ENCODE assay signal across 22 cellular contexts in the genomic region with DNA sequence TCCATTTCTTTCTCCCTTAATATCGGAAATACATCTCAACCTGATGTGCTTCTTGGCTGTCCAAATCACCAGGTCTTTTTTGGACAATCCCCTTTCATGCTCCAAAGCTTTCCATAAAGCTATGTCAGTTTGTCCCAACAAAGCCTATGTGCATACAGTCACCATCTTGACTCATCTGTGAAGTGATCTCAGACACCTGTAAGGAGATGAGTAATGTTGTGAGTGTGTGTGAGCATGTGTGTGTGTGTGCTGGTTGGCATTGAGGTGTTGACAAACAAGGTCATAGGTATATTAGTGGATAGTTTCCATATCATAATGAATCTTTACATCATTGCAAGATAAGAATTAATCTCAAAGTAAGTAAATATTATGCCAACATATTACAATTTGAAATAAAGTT.
DNase-seq lines count a peak whose midpoint lies in the region; ATAC-seq, FAIRE-seq and TF ChIP-seq lines count a peak whose summit lies in the region.
"Had no signal": no experiment of that assay in that cellular context is flagged by ENCODE, and none has a peak within 500 bp of the region (broad histone marks: within the 10 kb centered on the region; RNA-seq: fewer than 3 reads in every experiment).

No MANE protein-coding gene starts in this region.

- FAIRE-seq in urothelium cell line (lab: Jason Lieb, UNC): no peak
- FAIRE-seq: A204.1, GM12878, GM19239, H1 had no signal

- no peak overlapping the region for H3K27ac ChIP-seq in foreskin keratinocyte
- H3K27ac ChIP-seq: 22Rv1, GM23248 had no signal

- DNase-seq in DMS53 (lab: John Stamatoyannopoulos, UW): peak; percentile 3
- no peak for DNase-seq in DMS53 treated with DMSO at 0.1 percent for 48 hours (lab: John Stamatoyannopoulos, UW; ENCODE audit: unreplicated experiment)
- DNase-seq in epithelial cell of esophagus (ENCODE audit: low read depth): peak; percentile 58
- DNase-seq in foreskin keratinocyte: peak; percentile 1 to 32
- DNase-seq in AML-193 (lab: John Stamatoyannopoulos, UW): no peak
- no peak for DNase-seq in urothelium cell line (ENCODE audit: low spot score)
- DNase-seq in activated effector memory CD4-positive, alpha-beta T cell treated with Interleukin-2 at 50 U/mL for 16 hours: no peak
- DNase-seq: C1 segment of cervical spinal cord; Calu3; CD4-positive, alpha-beta memory T cell; COR-L47; DMS79; EL; GDM1; GM23248; H7; HCEC 1CT had no signal

- H3K27me3 ChIP-seq in foreskin keratinocyte: no peaks in the 10 kb centered on the region

- ATAC-seq in foreskin keratinocyte: peak; percentile 69
- ATAC-seq: GM12878 had no signal

- H3K4me3 ChIP-seq in epithelial cell of esophagus (ENCODE audit: low read length): no peak overlapping the region
- H3K4me3 ChIP-seq: GM12878, GM23248 had no signal

- TF ChIP-seq CTCF in epithelial cell of esophagus (IDR thresholded peaks at IDR 0.05; ENCODE audit: insufficient read depth, low read depth, low read length, missing control alignments) (no peak), foreskin keratinocyte (conservative IDR thresholded peaks at IDR 0.05) (no peak)

- H3K4me1 ChIP-seq in foreskin keratinocyte: no peaks in the 10 kb centered on the region

Comparison
In these comparisons a context has a peak if more than half of its experiments do, and no peak if none do; other contexts are left out.
1. DNase-seq: peak in DMS53 (single experiment), epithelial cell of esophagus (single experiment) and foreskin keratinocyte (2 of 2); none in DMS53 treated with DMSO at 0.1 percent for 48 hours (single experiment), AML-193 (0 of 2), urothelium cell line (single experiment) and activated effector memory CD4-positive, alpha-beta T cell treated with Interleukin-2 at 50 U/mL for 16 hours (single experiment).